9 cellular contexts compared by ENCODE assay signal in genomic region chrX:45749375-45749774, GRCh38.
A peak's percentile ranks its signal among the peaks of the same experiment; 100 is the strongest.
DNase-seq lines count a peak whose midpoint lies in the region; ATAC-seq, FAIRE-seq and TF ChIP-seq lines count a peak whose summit lies in the region.
"Had no signal": no experiment of that assay in that cellular context is flagged by ENCODE, and none has a peak within 500 bp of the region (broad histone marks: within the 10 kb centered on the region; RNA-seq: fewer than 3 reads in every experiment).

No MANE protein-coding gene starts in this region.

- no peaks in the 10 kb centered on the region for H3K9me1 ChIP-seq in K562 (ENCODE audit: control insufficient read depth, insufficient read depth, low read length)

- intact Hi-C loops in K562 (cut with micrococcal nuclease), result no loop called here

- H3K9ac ChIP-seq in K562 (ENCODE audit: insufficient read depth in 1 of 2, low read depth in 2 of 2, low read length in 2 of 2), result no peak overlapping the region

- 26% methylated on average over 4 of the region's 4 CpGs for WGBS in K562 (ENCODE audit: insufficient coverage, low coverage, missing lambda C conversion rate)

- peak in 1 of 2 experiments; percentile 16; a peak in 1 of 4 replicates for TF ChIP-seq RAD21 in K562 (CRISPR knock-in tag; conservative IDR thresholded peaks at IDR 0.05 in 1 of 2, IDR thresholded peaks at IDR 0.05 in 1 of 2)

- in situ Hi-C loops in KBM-7 (cut with MboI; ENCODE audit: low pct_unique_long_range_greater_than_20kb, low sequenced_read_pairs), result no loop called here
- in situ Hi-C loops in K562 (cut with MboI), result no loop called here

- CTCF ChIA-PET in K562 (lab: Yijun Ruan, JAX; ENCODE audit: low intra/inter-chr PET ratio), result no interaction called here

- H3K4me3 ChIP-seq in K562 (no peak overlapping the region), osteoblast (ENCODE audit: insufficient read depth, low read length) (no peak overlapping the region)
- H3K4me3 ChIP-seq: prostate gland had no signal

- H3K27me3 ChIP-seq in K562 (ENCODE audit: control insufficient read depth in 2 of 2, insufficient read depth in 2 of 2, low read length in 2 of 2) (no peaks in the 10 kb centered on the region), osteoblast (ENCODE audit: insufficient read depth, low read length) (no peaks in the 10 kb centered on the region)

- no TSS peak for BruUV-seq in K562 (replicated peaks; lab: Mats Ljungman, UMichigan)

- H4K20me1 ChIP-seq in K562 (replicated peaks; ENCODE audit: control insufficient read depth, insufficient read depth, low read length) (no peaks in the 10 kb centered on the region), osteoblast (ENCODE audit: insufficient read depth, low read length) (peaks cover 15% of the 10 kb centered on the region)

- H3K79me2 ChIP-seq in K562 (ENCODE audit: control insufficient read depth, insufficient read depth, low read length) (no peaks in the 10 kb centered on the region), osteoblast (ENCODE audit: insufficient read depth, low read length) (peaks cover 61% of the 10 kb centered on the region)

- TF ChIP-seq POLR2A in K562 (conservative IDR thresholded peaks at IDR 0.05), result no peak

- no peak for FAIRE-seq in K562 (lab: Jason Lieb, UNC)

- H3K36me3 ChIP-seq in K562 (ENCODE audit: control insufficient read depth, insufficient read depth, low read length), result peaks cover 4% of the 10 kb centered on the region; the same call in 1 of the 3 replicates
- peaks cover 64% of the 10 kb centered on the region for H3K36me3 ChIP-seq in osteoblast (ENCODE audit: insufficient read depth, low read length)
- H3K36me3 ChIP-seq: prostate gland had no signal

- POLR2A ChIA-PET in K562 (lab: Yijun Ruan, JAX), result no interaction called here

- H3K4me1 ChIP-seq in K562 (replicated peaks in 1 of 2; ENCODE audit: control insufficient read depth in 2 of 2, insufficient read depth in 2 of 2, low read length in 2 of 2) (no peaks in the 10 kb centered on the region), osteoblast (ENCODE audit: insufficient read depth, low read length) (peaks cover 74% of the 10 kb centered on the region)
- H3K4me1 ChIP-seq: prostate gland had no signal

- TF ChIP-seq EP300 in K562 (IDR thresholded peaks at IDR 0.05; ENCODE audit: low read length), result no peak

- H3K27ac ChIP-seq in K562 (ENCODE audit: extremely low read depth, low read depth, low read length) (no peak overlapping the region), osteoblast (ENCODE audit: low read depth, low read length) (peak overlapping the region; percentile 44)
- H3K27ac ChIP-seq: prostate gland had no signal

- DNase-seq in NOMO-1 treated with DMSO at 0.1 percent for 48 hours (lab: John Stamatoyannopoulos, UW; ENCODE audit: unreplicated experiment), result peak; percentile 47
- no peak for DNase-seq in NOMO-1 treated with dmso at 0.1 percent for 144 hours (lab: John Stamatoyannopoulos, UW; ENCODE audit: unreplicated experiment)
- DNase-seq in KBM-7, result peak; percentile 59
- no peak for DNase-seq in K562 (ENCODE audit: extremely low read depth in 1 of 4, low spot score in 3 of 4)
- DNase-seq in osteoblast (ENCODE audit: insufficient read length, low spot score, missing footprints), result no peak
- DNase-seq in omental fat pad (ENCODE audit: low spot score), result no peak

- H3K4me2 ChIP-seq in K562 (ENCODE audit: insufficient read depth, low read length) (no peak overlapping the region), osteoblast (ENCODE audit: insufficient read depth, low read length) (no peak overlapping the region)

- ATAC-seq in K562 (no peak), omental fat pad (ENCODE audit: low FRiP score) (no peak), GM19467 (IDR thresholded peaks at IDR 0.05; ENCODE audit: unreplicated experiment) (no peak), HG02642 (IDR thresholded peaks at IDR 0.05; ENCODE audit: poor library complexity, unreplicated experiment) (no peak)

- TF ChIP-seq CTCF in K562 (IDR thresholded peaks at IDR 0.05 in 2 of 3, conservative IDR thresholded peaks at IDR 0.05 in 1 of 3; ENCODE audit: insufficient read depth in 2 of 3, low read depth in 1 of 3, low read length in 3 of 3), result peak in 2 of 3 experiments; percentile 2 to 23; a peak in 3 of 6 replicates
- peak; percentile 53 for TF ChIP-seq CTCF in osteoblast (IDR thresholded peaks at IDR 0.05; ENCODE audit: extremely low read depth, low read depth, low read length)
- no peak for TF ChIP-seq CTCF in omental fat pad (IDR thresholded peaks at IDR 0.05)

- H3K9me3 ChIP-seq in K562 (replicated peaks; ENCODE audit: control insufficient read depth, insufficient read depth, low read depth, low read length) (no peaks in the 10 kb centered on the region), osteoblast (ENCODE audit: low read depth, low read length) (no peaks in the 10 kb centered on the region)
- H3K9me3 ChIP-seq: prostate gland had no signal

- H2AFZ ChIP-seq in K562 (ENCODE audit: low read depth, low read length) (no peak overlapping the region), osteoblast (ENCODE audit: low read length) (no peak overlapping the region)

TF ChIP-seq in K562, 482 proteins besides CTCF, POLR2A, EP300 and RAD21:
- TF ChIP-seq ZNF518B (CRISPR knock-in tag; IDR thresholded peaks at IDR 0.05), result no peak
- no peak for TF ChIP-seq MBD2 (IDR thresholded peaks at IDR 0.05; ENCODE audit: borderline replicate concordance, low read depth)
- TF ChIP-seq DIDO1 (tag; IDR thresholded peaks at IDR 0.05; ENCODE audit: low read depth), result no peak
- no peak for TF ChIP-seq FOS (IDR thresholded peaks at IDR 0.05; ENCODE audit: extremely low read depth, insufficient read length)
- no peak for TF ChIP-seq BRCA1 (IDR thresholded peaks at IDR 0.05)
- no peak for TF ChIP-seq BRCA1 (CRISPR knock-in tag; IDR thresholded peaks at IDR 0.05)
- no peak for TF ChIP-seq SIX5 (IDR thresholded peaks at IDR 0.05; ENCODE audit: borderline replicate concordance in 1 of 2, insufficient read depth in 1 of 2, low read depth in 1 of 2, low read length in 2 of 2)
- no peak for TF ChIP-seq RBM14 (IDR thresholded peaks at IDR 0.05; ENCODE audit: borderline replicate concordance, insufficient read depth, low read depth, low read length)
- no peak for TF ChIP-seq BRD4 (IDR thresholded peaks at IDR 0.05)
- no peak for TF ChIP-seq ZBTB7A (IDR thresholded peaks at IDR 0.05; ENCODE audit: borderline replicate concordance, control insufficient read depth, low read depth, low read length)
- TF ChIP-seq TGIF2 (CRISPR knock-in tag; IDR thresholded peaks at IDR 0.05), result no peak
- TF ChIP-seq ARID2 (IDR thresholded peaks at IDR 0.05), result no peak
- no peak for TF ChIP-seq SRSF1 (IDR thresholded peaks at IDR 0.05; ENCODE audit: low read depth, low read length)
- TF ChIP-seq ZEB2 (IDR thresholded peaks at IDR 0.05), result no peak
- no peak for TF ChIP-seq PRPF4 (IDR thresholded peaks at IDR 0.05; ENCODE audit: insufficient read depth, low read depth, low read length, poor library complexity, severe bottlenecking)
- no peak for TF ChIP-seq ZNF785 (CRISPR knock-in tag; IDR thresholded peaks at IDR 0.05)
- no peak for TF ChIP-seq IRF1 (CRISPR knock-in tag; IDR thresholded peaks at IDR 0.05; ENCODE audit: borderline replicate concordance)
- TF ChIP-seq MEIS2 (IDR thresholded peaks at IDR 0.05; ENCODE audit: partially characterized antibody), result no peak
- TF ChIP-seq CREBBP (IDR thresholded peaks at IDR 0.05; ENCODE audit: low read depth, low read length), result no peak
- TF ChIP-seq ZNF282 (CRISPR knock-in tag; IDR thresholded peaks at IDR 0.05), result no peak
- TF ChIP-seq KDM4B (IDR thresholded peaks at IDR 0.05; ENCODE audit: borderline replicate concordance in 2 of 2, low read depth in 1 of 2), result no peak

Comparison
In these comparisons a context has a peak if more than half of its experiments do, and no peak if none do; other contexts are left out.
1. DNase-seq: peak in NOMO-1 treated with DMSO at 0.1 percent for 48 hours (single experiment) and KBM-7 (single experiment); none in NOMO-1 treated with dmso at 0.1 percent for 144 hours (single experiment), K562 (0 of 4), osteoblast (single experiment) and omental fat pad (single experiment).
2. CTCF ChIP-seq: peak in K562 (2 of 3) and osteoblast (single experiment); none in omental fat pad (0 of 3).